ENCODE assay signal across 11 cellular contexts in genomic region chr17:496761-497586, GRCh38. TPM values are rescaled to one million over a fixed set of nuclear protein-coding genes. Genes with fewer than 3 reads are reported as not detected.
DNase-seq lines count a peak whose midpoint lies in the region; ATAC-seq and TF ChIP-seq lines count a peak whose summit lies in the region.
"Had no signal": no experiment of that assay in that cellular context is flagged by ENCODE, and none has a peak within 500 bp of the region (broad histone marks: within the 10 kb centered on the region; RNA-seq: fewer than 3 reads in every experiment).

No MANE protein-coding gene starts in this region.

- H2AK9ac ChIP-seq in IMR-90 (replicated peaks; ENCODE audit: low read depth, low read length, poor library complexity) = peak overlapping the region; percentile 45

- dilution Hi-C loops in IMR-90 (cut with HindIII; ENCODE audit: low sequenced_read_pairs, unreplicated experiment) = no loop called here

- H3K9me3 Mint-ChIP-seq in activated naive CD4-positive, alpha-beta T cell treated with anti-CD3 and anti-CD28 coated beads, Interleukin-2, amount 50 U/mL, for 24 hours = no peaks in the 10 kb centered on the region
- H3K9me3 Mint-ChIP-seq in chondrocyte (ENCODE audit: low read depth) = no peaks in the 10 kb centered on the region
- H3K9me3 Mint-ChIP-seq in stimulated activated naive CD8-positive, alpha-beta T cell treated with anti-CD3 and anti-CD28 coated beads, Interleukin-15, amount 100 ng/mL, for 72 hours = no peaks in the 10 kb centered on the region

- H3K23ac ChIP-seq in IMR-90 (ENCODE audit: low read depth, low read length) = no peak overlapping the region

- H3K9ac ChIP-seq in IMR-90 (ENCODE audit: low read depth, low read length) = no peak overlapping the region

- H3K4me3 ChIP-seq in IMR-90 (ENCODE audit: insufficient read depth, low read depth, low read length) = no peak overlapping the region
- H3K4me3 ChIP-seq in vagina = no peak overlapping the region

- peak overlapping the region; percentile 24 for H2AFZ ChIP-seq in IMR-90 (replicated peaks; ENCODE audit: low read length, poor library complexity)

- peak overlapping the region; percentile 20; the same call in 1 of the 2 replicates for H2AK5ac ChIP-seq in IMR-90 (ENCODE audit: low read depth, low read length)

- H2BK20ac ChIP-seq in IMR-90 (ENCODE audit: low read depth, low read length) = no peak overlapping the region

- CTCF ChIA-PET in IMR-90 (lab: Yijun Ruan, JAX) = no interaction called here

- no peak for TF ChIP-seq CTCF in IMR-90 (conservative IDR thresholded peaks at IDR 0.05; ENCODE audit: low read depth, low read length)
- TF ChIP-seq CTCF in chondrocyte (IDR thresholded peaks at IDR 0.05) = no peak
- no peak for TF ChIP-seq CTCF in vagina (IDR thresholded peaks at IDR 0.05)

- no peak overlapping the region for H3K56ac ChIP-seq in IMR-90 (ENCODE audit: extremely low read depth, insufficient read depth, low read length)

- no peak overlapping the region for H4K91ac ChIP-seq in IMR-90 (ENCODE audit: insufficient read depth, low read depth, low read length)

- intact Hi-C loops in IMR-90 (cut with micrococcal nuclease) = no loop called here
- intact Hi-C loops in vagina (cut with DNase I) = no loop called here

- ATAC-seq in IMR-90 (ENCODE audit: low read depth) (peak; percentile 81; the same call in 1 of the 2 replicates), HG03439 (IDR thresholded peaks at IDR 0.05; ENCODE audit: unreplicated experiment) (no peak)
- ATAC-seq in stimulated activated naive CD8-positive, alpha-beta T cell treated with anti-CD3 and anti-CD28 coated beads, Interleukin-15, amount 100 ng/mL, for 72 hours = peak; percentile 81

- TF ChIP-seq RAD21 in IMR-90 (IDR thresholded peaks at IDR 0.05; ENCODE audit: low read length) = no peak

- no peaks in the 10 kb centered on the region for H3K27me3 Mint-ChIP-seq in activated naive CD4-positive, alpha-beta T cell treated with anti-CD3 and anti-CD28 coated beads, Interleukin-2, amount 50 U/mL, for 24 hours
- H3K27me3 Mint-ChIP-seq in chondrocyte (ENCODE audit: low read depth) = no peaks in the 10 kb centered on the region
- peaks cover 23% of the 10 kb centered on the region for H3K27me3 Mint-ChIP-seq in stimulated activated naive CD8-positive, alpha-beta T cell treated with anti-CD3 and anti-CD28 coated beads, Interleukin-15, amount 100 ng/mL, for 72 hours

- peaks cover 39% of the 10 kb centered on the region for H3K4me1 Mint-ChIP-seq in activated naive CD4-positive, alpha-beta T cell treated with anti-CD3 and anti-CD28 coated beads, Interleukin-2, amount 50 U/mL, for 24 hours
- peaks cover 24% of the 10 kb centered on the region for H3K4me1 Mint-ChIP-seq in chondrocyte (ENCODE audit: low read depth)
- H3K4me1 Mint-ChIP-seq in stimulated activated naive CD8-positive, alpha-beta T cell treated with anti-CD3 and anti-CD28 coated beads, Interleukin-15, amount 100 ng/mL, for 72 hours = peaks cover 64% of the 10 kb centered on the region

- H2BK120ac ChIP-seq in IMR-90 (ENCODE audit: low read depth, low read length) = no peak overlapping the region

- no peak for DNase-seq in activated naive CD4-positive, alpha-beta T cell treated with Interleukin-2 at 50 U/mL for 16 hours
- DNase-seq in IMR-90 (peak; percentile 59), chondrocyte (ENCODE audit: low spot score) (no peak), D341Med (ENCODE audit: low spot score) (no peak), vagina (ENCODE audit: extremely low spot score in 2 of 2) (no peak)
- peak in 1 of 2 donors; percentile 52 for DNase-seq in stimulated activated naive CD8-positive, alpha-beta T cell treated with anti-CD3 and anti-CD28 coated beads, Interleukin-15, amount 100 ng/mL, for 72 hours
- DNase-seq: kidney; NCI-H146; stimulated activated naive CD4-positive, alpha-beta T cell treated with Interleukin-2 at 50 U/mL for 16 hours had no signal

- H3K9me1 ChIP-seq in IMR-90 (ENCODE audit: insufficient read depth, low read length) = 0 out of 2 replicates have a peak, but pooled peaks cover 3% of the 10 kb centered on the region

- H3K4ac ChIP-seq in IMR-90 (ENCODE audit: low read depth, low read length) = peak overlapping the region; percentile 11; the same call in 1 of the 2 replicates

- no peaks in the 10 kb centered on the region for H3K36me3 ChIP-seq in IMR-90 (ENCODE audit: control insufficient read depth, insufficient read depth, low read length)
- no peaks in the 10 kb centered on the region for H3K36me3 ChIP-seq in vagina

- POLR2A ChIA-PET in IMR-90 (lab: Charles Lee; ENCODE audit: unreplicated experiment) = no interaction called here

- H3K27me3 ChIP-seq in IMR-90 (ENCODE audit: control insufficient read depth, insufficient read depth, low read length) (no peaks in the 10 kb centered on the region; the same call in 1 of the 2 replicates), vagina (no peaks in the 10 kb centered on the region)

- H4K20me1 ChIP-seq in IMR-90 (ENCODE audit: insufficient read depth, low read length) = no peaks in the 10 kb centered on the region

- no peaks in the 10 kb centered on the region for H3K79me1 ChIP-seq in IMR-90 (ENCODE audit: low read depth in 1 of 2, low read length in 2 of 2)

- no peak overlapping the region for H3K27ac Mint-ChIP-seq in activated naive CD4-positive, alpha-beta T cell treated with anti-CD3 and anti-CD28 coated beads, Interleukin-2, amount 50 U/mL, for 24 hours
- peak overlapping the region; percentile 29 for H3K27ac Mint-ChIP-seq in chondrocyte (ENCODE audit: unreplicated experiment)
- no peak overlapping the region for H3K27ac Mint-ChIP-seq in stimulated activated naive CD8-positive, alpha-beta T cell treated with anti-CD3 and anti-CD28 coated beads, Interleukin-15, amount 100 ng/mL, for 72 hours

- H2BK15ac ChIP-seq in IMR-90 (ENCODE audit: low read depth, low read length) = no peak overlapping the region

- no peak overlapping the region for H4K5ac ChIP-seq in IMR-90 (ENCODE audit: low read depth, low read length)

- WGBS in IMR-90 (ENCODE audit: extremely low coverage in 2 of 2, insufficient read length in 1 of 2), 2 experiments = 49% methylated on average over 9 of the region's 18 CpGs; no CpG with 5 or more reads in 1 of the 2 experiments

- H3K4me2 ChIP-seq in IMR-90 (ENCODE audit: low read depth, low read length) = peak overlapping the region; percentile 73

- H3K9me3 ChIP-seq in IMR-90 (ENCODE audit: control insufficient read depth, insufficient read depth, low read length) = no peaks in the 10 kb centered on the region
- no peaks in the 10 kb centered on the region for H3K9me3 ChIP-seq in vagina

- no peak overlapping the region for H2BK5ac ChIP-seq in IMR-90 (ENCODE audit: low read depth, low read length, poor library complexity, severe bottlenecking)

- H3K14ac ChIP-seq in IMR-90 (replicated peaks; ENCODE audit: low read depth, low read length) = no peak overlapping the region; the same call in 1 of the 2 replicates

- H3K4me3 Mint-ChIP-seq in activated naive CD4-positive, alpha-beta T cell treated with anti-CD3 and anti-CD28 coated beads, Interleukin-2, amount 50 U/mL, for 24 hours = peak overlapping the region; percentile 20
- H3K4me3 Mint-ChIP-seq in chondrocyte (ENCODE audit: unreplicated experiment) = no peak overlapping the region
- peak overlapping the region; percentile 41 to 55 for H3K4me3 Mint-ChIP-seq in stimulated activated naive CD8-positive, alpha-beta T cell treated with anti-CD3 and anti-CD28 coated beads, Interleukin-15, amount 100 ng/mL, for 72 hours

- TF ChIP-seq POLR2A in IMR-90 (IDR thresholded peaks at IDR 0.05; ENCODE audit: low read depth, low read length) (no peak), vagina (IDR thresholded peaks at IDR 0.05) (no peak)

- no peak overlapping the region for H3K18ac ChIP-seq in IMR-90 (ENCODE audit: low read depth, low read length)

- no peak overlapping the region for H3K27ac ChIP-seq in IMR-90 (ENCODE audit: insufficient read depth, low read length)
- no peak overlapping the region for H3K27ac ChIP-seq in vagina

- no TSS peak for BruUV-seq in IMR-90 (replicated peaks; lab: Mats Ljungman, UMichigan)

- in situ Hi-C loops in IMR-90 (cut with MboI; ENCODE audit: low sequenced_read_pairs) = no loop called here

- H3K4me1 ChIP-seq in IMR-90 (ENCODE audit: control insufficient read depth, insufficient read depth, low read length) (peaks cover 9% of the 10 kb centered on the region), vagina (no peaks in the 10 kb centered on the region)

- no peak overlapping the region for H4K8ac ChIP-seq in IMR-90 (ENCODE audit: low read depth in 2 of 2, low read length in 2 of 2)

- no peaks in the 10 kb centered on the region for H3K36me3 Mint-ChIP-seq in activated naive CD4-positive, alpha-beta T cell treated with anti-CD3 and anti-CD28 coated beads, Interleukin-2, amount 50 U/mL, for 24 hours
- no peaks in the 10 kb centered on the region for H3K36me3 Mint-ChIP-seq in chondrocyte (ENCODE audit: low read depth)

TF ChIP-seq in IMR-90, 13 proteins besides CTCF, POLR2A, EP300 and RAD21:
- TF ChIP-seq RFX5 (IDR thresholded peaks at IDR 0.05; ENCODE audit: low read depth, low read length) (no peak), CHD1 (IDR thresholded peaks at IDR 0.05; ENCODE audit: low read depth, low read length) (no peak), MAZ (IDR thresholded peaks at IDR 0.05; ENCODE audit: borderline replicate concordance, low read depth, low read length) (no peak), MXI1 (IDR thresholded peaks at IDR 0.05; ENCODE audit: borderline replicate concordance, low read depth, low read length) (no peak), SMC3 (IDR thresholded peaks at IDR 0.05; ENCODE audit: low read depth, low read length) (no peak), CEBPB (IDR thresholded peaks at IDR 0.05; ENCODE audit: low read depth, low read length) (no peak)

RNA-seq across cellular contexts. Expression of gene RFLNB, which starts 51.2 kb away (rescaled TPM):
- 35.7 and 48.6 TPM in 2 replicates for total RNA-seq in IMR-90 (2012; rRNA removed)
- polyA plus RNA-seq in IMR-90 (2012; rRNA removed) = 21.3 and 24.1 TPM in 2 replicates
- polyA plus RNA-seq in IMR-90 (2012; cell fraction: cytosol; rRNA removed) = 11.5 and 17.4 TPM in 2 replicates
- 8.3 and 9.7 TPM in 2 replicates for polyA plus RNA-seq in IMR-90 (2012; cell fraction: nucleus; rRNA removed; ENCODE audit: low replicate concordance)
- 25.5 to 98.5 TPM (median 25.7 TPM) in 3 replicates for total RNA-seq in chondrocyte
- 12.5 TPM for total RNA-seq in vagina
